8 cellular contexts compared by ENCODE assay signal in genomic region chr2:16664809-16665745, GRCh38. TPM values are rescaled to one million over a fixed set of nuclear protein-coding genes. Genes with fewer than 3 reads are reported as not detected.
A peak's percentile ranks its signal among the peaks of the same experiment; 100 is the strongest.
DNase-seq lines count a peak whose midpoint lies in the region; ATAC-seq, FAIRE-seq and TF ChIP-seq lines count a peak whose summit lies in the region.

No MANE protein-coding gene starts in this region.

- H3K27me3 ChIP-seq in bronchial epithelial cell (ENCODE audit: control insufficient read depth, insufficient read depth, low read length) (peaks cover 2% of the 10 kb centered on the region), mononuclear cell (ENCODE audit: insufficient read depth, low read length) (no peaks in the 10 kb centered on the region), aorta (ENCODE audit: control insufficient read depth in 1 of 2, insufficient read depth in 2 of 2, low read length in 1 of 2) (no peaks in the 10 kb centered on the region)

- no peak for TF ChIP-seq CTCF in bronchial epithelial cell (IDR thresholded peaks at IDR 0.05; ENCODE audit: insufficient read depth, low read length, severe bottlenecking)

- ATAC-seq in GM18502 (IDR thresholded peaks at IDR 0.05; ENCODE audit: poor library complexity, unreplicated experiment) (peak; percentile 13), HG03175 (IDR thresholded peaks at IDR 0.05; ENCODE audit: unreplicated experiment) (peak; percentile 14), aorta (ENCODE audit: low FRiP score) (peak; percentile 6), HG03521 (IDR thresholded peaks at IDR 0.05; ENCODE audit: unreplicated experiment) (no peak), left colon (no peak)

- H3K4me3 ChIP-seq in bronchial epithelial cell (ENCODE audit: low read depth, low read length), result peak overlapping the region; percentile 44
- peak overlapping the region; percentile 77 for H3K4me3 ChIP-seq in mononuclear cell (ENCODE audit: low read length)
- peak overlapping the region; percentile 49 to 71 for H3K4me3 ChIP-seq in aorta (ENCODE audit: low read length in 2 of 2)

- no peak overlapping the region for H3K27ac ChIP-seq in aorta (ENCODE audit: low read depth in 1 of 2, low read length in 2 of 2)

- DNase-seq in bronchial epithelial cell (ENCODE audit: low read depth) (no peak), aorta (peak in 1 of 2 donors; percentile 52), SIG-M5 (lab: John Stamatoyannopoulos, UW) (no peak), left colon (no peak)

- H3K4me1 ChIP-seq in mononuclear cell (ENCODE audit: insufficient read depth, low read length) (peaks cover 55% of the 10 kb centered on the region), aorta (ENCODE audit: control insufficient read depth in 1 of 2, insufficient read depth in 2 of 2, low read length in 2 of 2) (no peaks in the 10 kb centered on the region)

- H3K9me3 ChIP-seq in mononuclear cell (ENCODE audit: low read depth, low read length), result no peaks in the 10 kb centered on the region
- H3K9me3 ChIP-seq in aorta (ENCODE audit: control insufficient read depth, low read length), result no peaks in the 10 kb centered on the region

- intact Hi-C loops in aorta (cut with DNase I) (loop anchor here (5.0 kb wide), 1 partner anchor 62 kb away; no protein-coding TSS in a partner anchor), left colon (cut with DNase I, micrococcal nuclease) (no loop called here)

- H3K36me3 ChIP-seq in bronchial epithelial cell (ENCODE audit: control insufficient read depth, insufficient read depth, low read length) (no peaks in the 10 kb centered on the region), aorta (ENCODE audit: control insufficient read depth in 1 of 2, insufficient read depth in 2 of 2, low read length in 1 of 2) (no peaks in the 10 kb centered on the region)

- WGBS in aorta, 2 donors, result 7 to 12% methylated on average over 16 to 33 of the region's 33 CpGs

- no peak for FAIRE-seq in bronchial epithelial cell (lab: Jason Lieb, UNC)

RNA-seq across cellular contexts. Expression of gene CYRIA, which starts 0.6 kb away (rescaled TPM):
- total RNA-seq in bronchial epithelial cell (0.79 and 4.1 TPM in 2 replicates), mononuclear cell (63.3 TPM), aorta (10 to 100 TPM; 12.8 to 24.9 TPM), left colon (1 to 10 TPM; 2.4 to 6.4 TPM)
- 1 to 10 TPM; 1.9 to 3.0 TPM for polyA plus RNA-seq in aorta

Comparison
In these comparisons a context has a peak if more than half of its experiments do, and no peak if none do; other contexts are left out.
1. ATAC-seq: peak in GM18502 (single experiment), HG03175 (single experiment) and aorta (single experiment); none in HG03521 (single experiment) and left colon (single experiment).
2. intact Hi-C loops: an anchor here in aorta (5.0 kb wide); none called in left colon.
3. Peak in every context shown above with its lines, with median percentiles within 50 percentile points of each other: H3K4me3 ChIP-seq.